ENCODE assay signal across 21 cellular contexts in genomic region chr14:30600907-30601578, GRCh38. TPM values are rescaled to one million over a fixed set of nuclear protein-coding genes. Genes with fewer than 3 reads are reported as not detected.
DNase-seq lines count a peak whose midpoint lies in the region; ATAC-seq, FAIRE-seq and TF ChIP-seq lines count a peak whose summit lies in the region.
"Had no signal": no experiment of that assay in that cellular context is flagged by ENCODE, and none has a peak within 500 bp of the region (broad histone marks: within the 10 kb centered on the region; RNA-seq: fewer than 3 reads in every experiment).

No MANE protein-coding gene starts in this region.

- no peak overlapping the region for H2BK15ac ChIP-seq in H1 (ENCODE audit: low read length)

- no peak overlapping the region for H3K23ac ChIP-seq in H1 (ENCODE audit: insufficient read length)

- no peak overlapping the region for H4K91ac ChIP-seq in H1 (replicated peaks; ENCODE audit: insufficient read length, low read length)

- in situ Hi-C loops in mammary epithelial cell (cut with MboI; ENCODE audit: low sequenced_read_pairs in 2 of 2) = no loop called here

- H2BK20ac ChIP-seq in H1 (ENCODE audit: low read length) = no peak overlapping the region

- no peaks in the 10 kb centered on the region for H3K4me1 Mint-ChIP-seq in MCF 10A (ENCODE audit: insufficient read depth, unreplicated experiment)
- H3K4me1 Mint-ChIP-seq in stimulated activated effector memory CD8-positive, alpha-beta T cell treated with anti-CD3 and anti-CD28 coated beads, Interleukin-12 subunit alpha, Interleukin-12 subunit beta, amount 100 ng/mL, for 72 hours = no peaks in the 10 kb centered on the region

- H3K27me3 ChIP-seq in mammary epithelial cell (ENCODE audit: insufficient read depth, low read length) (no peaks in the 10 kb centered on the region), H1 (replicated peaks in 1 of 4; ENCODE audit: control insufficient read depth in 3 of 4, extremely low read depth in 1 of 4, insufficient read depth in 3 of 4, low read length in 3 of 4) (no peaks in the 10 kb centered on the region), lower lobe of right lung (ENCODE audit: low read depth) (no peaks in the 10 kb centered on the region)

- H3K4me3 ChIP-seq in mammary epithelial cell (replicated peaks in 1 of 3; ENCODE audit: insufficient read depth in 1 of 3, low read depth in 2 of 3, low read length in 3 of 3) (no peak overlapping the region), H1 (ENCODE audit: extremely low read depth in 1 of 4, insufficient read depth in 2 of 4, low read depth in 3 of 4, low read length in 4 of 4) (no peak overlapping the region), lower lobe of right lung (no peak overlapping the region)

- no peak overlapping the region for H2AK5ac ChIP-seq in H1 (ENCODE audit: low read depth, low read length)

- no peaks in the 10 kb centered on the region for H3K27me3 Mint-ChIP-seq in MCF 10A (ENCODE audit: insufficient read depth, unreplicated experiment)
- H3K27me3 Mint-ChIP-seq: CD4-positive, CD25-positive, alpha-beta regulatory T cell had no signal

- CTCF ChIA-PET in MCF 10A (lab: Yijun Ruan, JAX) (interaction anchor here (0.6 to 1.3 kb wide), 2 partner anchors 10 to 16 kb away, joined by 5 read pairs; no protein-coding TSS in a partner anchor), mammary epithelial cell (lab: Charles Lee; ENCODE audit: low non-redundant PET) (no interaction called here), H1 (lab: Charles Lee; ENCODE audit: partially characterized antibody) (interaction anchor here (1.0 kb wide), 1 partner anchor 919 kb away, joined by 3 read pairs; no protein-coding TSS in a partner anchor)

- dilution Hi-C loops in mammary epithelial cell (cut with HindIII; ENCODE audit: low sequenced_read_pairs) = no loop called here

- DNase-seq in MCF 10A (ENCODE audit: unreplicated experiment) (no peak), mammary epithelial cell (no peak), H1 (ENCODE audit: low read depth in 1 of 2, low spot score in 2 of 2) (no peak), lower lobe of right lung (no peak), LoVo (ENCODE audit: low spot score) (no peak)
- no peak for DNase-seq in stimulated activated effector memory CD8-positive, alpha-beta T cell treated with anti-CD3 and anti-CD28 coated beads, Interleukin-12 subunit alpha, Interleukin-12 subunit beta, amount 100 ng/mL, for 72 hours (ENCODE audit: low spot score in 2 of 2)
- DNase-seq: ACHN; AML-193; CD4-positive, CD25-positive, alpha-beta regulatory T cell; DMS53; NCI-H1105; NCI-H1694 treated with DMSO at 0.1 percent for 48 hours; NCI-H226; NCI-H524 treated with DMSO at 0.1 percent for 48 hours; Right ventricle myocardium superior had no signal

- H3K9me3 ChIP-seq in mammary epithelial cell (replicated peaks; ENCODE audit: insufficient read depth, low read length) = no peaks in the 10 kb centered on the region
- H3K9me3 ChIP-seq in H1 (ENCODE audit: insufficient read depth in 2 of 2, low read depth in 1 of 2, low read length in 1 of 2) = no peaks in the 10 kb centered on the region
- no peaks in the 10 kb centered on the region for H3K9me3 ChIP-seq in lower lobe of right lung

- intact Hi-C loops in MCF 10A (cut with micrococcal nuclease) (no loop called here), mammary epithelial cell (cut with micrococcal nuclease) (no loop called here), lower lobe of right lung (cut with DNase I) (no loop called here)

- peak overlapping the region; percentile 20 for H3K27ac Mint-ChIP-seq in MCF 10A (ENCODE audit: low read depth, unreplicated experiment)
- peak overlapping the region; percentile 20 for H3K27ac Mint-ChIP-seq in stimulated activated effector memory CD8-positive, alpha-beta T cell treated with anti-CD3 and anti-CD28 coated beads, Interleukin-12 subunit alpha, Interleukin-12 subunit beta, amount 100 ng/mL, for 72 hours
- H3K27ac Mint-ChIP-seq: CD4-positive, CD25-positive, alpha-beta regulatory T cell had no signal

- 83% methylated on average over 3 of the region's 3 CpGs for WGBS in mammary epithelial cell (ENCODE audit: low coverage, missing lambda C conversion rate)
- 95% methylated on average over 3 of the region's 3 CpGs; no CpG with 5 or more reads in 1 of the 2 experiments for WGBS in H1 (ENCODE audit: extremely low coverage in 1 of 2, insufficient coverage in 1 of 2, insufficient read length in 1 of 2, insufficient replicate concordance in 2 of 2, low coverage in 1 of 2, low lambda C conversion rate in 2 of 2, missing lambda C conversion rate in 1 of 2), 2 experiments

- ATAC-seq in HG02885 (IDR thresholded peaks at IDR 0.05; ENCODE audit: poor library complexity, unreplicated experiment) = peak; percentile 51
- no peak for ATAC-seq in stimulated activated effector memory CD8-positive, alpha-beta T cell treated with anti-CD3 and anti-CD28 coated beads, Interleukin-12 subunit alpha, Interleukin-12 subunit beta, amount 100 ng/mL, for 72 hours
- no peak for ATAC-seq in lower lobe of right lung
- no peak for ATAC-seq in HG03378 (IDR thresholded peaks at IDR 0.05; ENCODE audit: unreplicated experiment)
- ATAC-seq: SK-N-SH treated with all-trans-retinoic acid at 6 μM for 48 hours had no signal

- TF ChIP-seq EP300 in H1 (IDR thresholded peaks at IDR 0.05; ENCODE audit: borderline replicate concordance in 1 of 2, low read depth in 2 of 2, low read length in 2 of 2) = no peak

- H3K23me2 ChIP-seq in H1 (ENCODE audit: low read depth, low read length) = no peaks in the 10 kb centered on the region

- H2BK120ac ChIP-seq in H1 (replicated peaks; ENCODE audit: low read depth, low read length) = no peak overlapping the region

- H3K79me2 ChIP-seq in mammary epithelial cell (ENCODE audit: insufficient read depth, low read length) (peaks cover 6% of the 10 kb centered on the region), H1 (ENCODE audit: control insufficient read depth in 1 of 2, insufficient read depth in 2 of 2, low read length in 2 of 2) (no peaks in the 10 kb centered on the region)

- no peak overlapping the region for H3K56ac ChIP-seq in H1 (replicated peaks; ENCODE audit: insufficient read length, low read depth, low read length)

- H3K9me3 Mint-ChIP-seq in MCF 10A (ENCODE audit: unreplicated experiment) = no peaks in the 10 kb centered on the region
- no peaks in the 10 kb centered on the region for H3K9me3 Mint-ChIP-seq in stimulated activated effector memory CD8-positive, alpha-beta T cell treated with anti-CD3 and anti-CD28 coated beads, Interleukin-12 subunit alpha, Interleukin-12 subunit beta, amount 100 ng/mL, for 72 hours
- H3K9me3 Mint-ChIP-seq: CD4-positive, CD25-positive, alpha-beta regulatory T cell had no signal

- H4K8ac ChIP-seq in H1 (ENCODE audit: extremely low read depth, insufficient read depth, low read length) = no peak overlapping the region

- no peak overlapping the region for H3K27ac ChIP-seq in mammary epithelial cell (ENCODE audit: insufficient read depth, low read depth, low read length)
- peak overlapping the region; percentile 19; the same call in 1 of the 2 replicates for H3K27ac ChIP-seq in H1 (ENCODE audit: low read depth, low read length)
- H3K27ac ChIP-seq in lower lobe of right lung = no peak overlapping the region
- H3K27ac ChIP-seq: HL-60 had no signal

- no peaks in the 10 kb centered on the region for H3K4me1 ChIP-seq in mammary epithelial cell (ENCODE audit: insufficient read depth, low read length)
- no peaks in the 10 kb centered on the region for H3K4me1 ChIP-seq in H1 (replicated peaks in 1 of 4; ENCODE audit: control insufficient read depth in 3 of 4, insufficient read depth in 4 of 4, low read length in 3 of 4)
- H3K4me1 ChIP-seq in lower lobe of right lung = no peaks in the 10 kb centered on the region

- no TSS peak for BruUV-seq in MCF 10A (replicated peaks; lab: Mats Ljungman, UMichigan)
- no TSS peak for BruUV-seq in mammary epithelial cell (replicated peaks; lab: Mats Ljungman, UMichigan)

- H3K36me3 Mint-ChIP-seq in MCF 10A (ENCODE audit: insufficient read depth, unreplicated experiment) = peaks cover 52% of the 10 kb centered on the region
- peaks cover 96% of the 10 kb centered on the region for H3K36me3 Mint-ChIP-seq in stimulated activated effector memory CD8-positive, alpha-beta T cell treated with anti-CD3 and anti-CD28 coated beads, Interleukin-12 subunit alpha, Interleukin-12 subunit beta, amount 100 ng/mL, for 72 hours

- no peak overlapping the region for H2BK5ac ChIP-seq in H1 (ENCODE audit: low read depth, low read length)

- no peak for TF ChIP-seq RAD21 in H1 (IDR thresholded peaks at IDR 0.05 in 1 of 2, conservative IDR thresholded peaks at IDR 0.05 in 1 of 2; ENCODE audit: low read depth in 2 of 2, low read length in 2 of 2)

- no peak for TF ChIP-seq CTCF in MCF 10A (IDR thresholded peaks at IDR 0.05; ENCODE audit: unreplicated experiment)
- no peak for TF ChIP-seq CTCF in mammary epithelial cell (conservative IDR thresholded peaks at IDR 0.05 in 1 of 2, IDR thresholded peaks at IDR 0.05 in 1 of 2; ENCODE audit: extremely low read depth in 1 of 2, insufficient read depth in 1 of 2, low read depth in 1 of 2, low read length in 2 of 2)
- no peak for TF ChIP-seq CTCF in H1 (IDR thresholded peaks at IDR 0.05; ENCODE audit: control extremely low read depth in 1 of 3, insufficient read depth in 1 of 3, low read depth in 1 of 3, low read length in 3 of 3)
- no peak for TF ChIP-seq CTCF in lower lobe of right lung (IDR thresholded peaks at IDR 0.05)

- no peak overlapping the region for H3K14ac ChIP-seq in H1 (ENCODE audit: insufficient read length)

- no peak for FAIRE-seq in H1 (lab: Jason Lieb, UNC)
- FAIRE-seq: H54, RCC 7860 had no signal

- H3K4ac ChIP-seq in H1 (replicated peaks; ENCODE audit: insufficient read length, low read depth, low read length) = no peak overlapping the region

- no peak for TF ChIP-seq POLR2A in H1 (IDR thresholded peaks at IDR 0.05; ENCODE audit: control extremely low read depth in 1 of 2, low read depth in 2 of 2, low read length in 2 of 2)

- no peak overlapping the region for H2BK12ac ChIP-seq in H1 (ENCODE audit: low read depth, low read length)

- H3K4me2 ChIP-seq in mammary epithelial cell (ENCODE audit: insufficient read depth, low read depth, low read length) (no peak overlapping the region), H1 (ENCODE audit: insufficient read depth in 1 of 2, low read depth in 2 of 2, low read length in 2 of 2) (no peak overlapping the region)

- H3K4me3 Mint-ChIP-seq in MCF 10A (ENCODE audit: unreplicated experiment) = no peak overlapping the region
- no peak overlapping the region for H3K4me3 Mint-ChIP-seq in stimulated activated effector memory CD8-positive, alpha-beta T cell treated with anti-CD3 and anti-CD28 coated beads, Interleukin-12 subunit alpha, Interleukin-12 subunit beta, amount 100 ng/mL, for 72 hours
- H3K4me3 Mint-ChIP-seq: CD4-positive, CD25-positive, alpha-beta regulatory T cell had no signal

- no peaks in the 10 kb centered on the region for H3K79me1 ChIP-seq in H1 (ENCODE audit: low read depth, low read length)

- H3K36me3 ChIP-seq in mammary epithelial cell (ENCODE audit: insufficient read depth, low read length) (peaks cover 33% of the 10 kb centered on the region), H1 (ENCODE audit: control insufficient read depth in 2 of 4, insufficient read depth in 4 of 4, low read length in 3 of 4) (peaks cover 9 to 86% (median 47%) of the 10 kb centered on the region in 4 experiments), lower lobe of right lung (peaks cover 79% of the 10 kb centered on the region)

- H3K18ac ChIP-seq in H1 (ENCODE audit: extremely low read depth, low read length) = no peak overlapping the region

- POLR2A ChIA-PET in MCF 10A (lab: Yijun Ruan, JAX) (interaction anchor here (2.1 kb wide), 1 partner anchor 8 kb away, joined by 8 read pairs; no protein-coding TSS in a partner anchor), H1 (lab: Charles Lee; ENCODE audit: partially characterized antibody) (no interaction called here)

- H4K5ac ChIP-seq in H1 (ENCODE audit: insufficient read length, low read depth, low read length) = no peak overlapping the region

- H3K9ac ChIP-seq in mammary epithelial cell (ENCODE audit: insufficient read depth, low read length) = no peak overlapping the region
- no peak overlapping the region for H3K9ac ChIP-seq in H1 (replicated peaks in 1 of 4; ENCODE audit: extremely low read depth in 1 of 4, low read depth in 3 of 4, low read length in 3 of 4)

- H2AFZ ChIP-seq in mammary epithelial cell (ENCODE audit: low read depth, low read length) (no peak overlapping the region), H1 (ENCODE audit: low read length) (no peak overlapping the region)

- no peaks in the 10 kb centered on the region for H4K20me1 ChIP-seq in mammary epithelial cell (ENCODE audit: insufficient read depth, low read length)
- peaks cover 0 to 6% of the 10 kb centered on the region in 2 experiments for H4K20me1 ChIP-seq in H1 (replicated peaks in 1 of 2; ENCODE audit: control insufficient read depth in 1 of 2, insufficient read depth in 2 of 2, low read length in 2 of 2)

RNA-seq across cellular contexts. Expression of gene SCFD1, which starts 21.1 kb away (rescaled TPM):
- total RNA-seq in MCF 10A (2022) (113 and 126 TPM in 2 replicates), mammary epithelial cell (10 to 100 TPM; 72.1 to 72.8 TPM), lower lobe of right lung (73.8 TPM)
- polyA plus RNA-seq in mammary epithelial cell (30.9 TPM), H1 (2011; rRNA removed) (19.6 and 32.8 TPM in 2 replicates)
- polyA minus RNA-seq in mammary epithelial cell = 55.6 TPM
- total RNA-seq in H1 (2021; fragmentation: NEBNext Ultra II Directional; extraction: Animal tissue kit (Norgen Biotek cat#: 25700)) = 64.5 and 65.6 TPM in 2 replicates
- polyA plus RNA-seq in H1 (2011; cell fraction: cytosol; rRNA removed) = 40.3 TPM
- polyA plus RNA-seq in H1 (2011; cell fraction: nucleus; rRNA removed) = 12.4 TPM
- 34.9 to 59.7 TPM (median 37.5 TPM) in 4 replicates for polyA plus RNA-seq in H1 (2012, experiment 1 of 2)
- polyA plus RNA-seq in H1 (2012, experiment 2 of 2) = 4.6 TPM
- polyA plus RNA-seq in H1 (2013, experiment 1 of 2) = 88.6 TPM
- polyA plus RNA-seq in H1 (2013, experiment 2 of 2) = 94.3 TPM
- polyA minus RNA-seq in H1 (2011; rRNA and poly(A)+ RNA removed) = 56.7 and 74.6 TPM in 2 replicates
- 41.0 TPM for polyA minus RNA-seq in H1 (2011; cell fraction: cytosol; rRNA and poly(A)+ RNA removed)
- polyA minus RNA-seq in H1 (2011; cell fraction: nucleus; rRNA and poly(A)+ RNA removed) = 152 TPM

RNA-seq across cellular contexts. Expression of gene G2E3, which starts 42.1 kb away (rescaled TPM):
- 34.1 and 34.7 TPM in 2 replicates for total RNA-seq in MCF 10A (2022)
- 10 to 100 TPM; 14.5 to 37.0 TPM for total RNA-seq in mammary epithelial cell
- polyA plus RNA-seq in mammary epithelial cell = 12.1 TPM
- polyA minus RNA-seq in mammary epithelial cell = 17.0 TPM
- 72.0 and 75.9 TPM in 2 replicates for total RNA-seq in H1 (2021; fragmentation: NEBNext Ultra II Directional; extraction: Animal tissue kit (Norgen Biotek cat#: 25700))
- 5.7 and 9.2 TPM in 2 replicates for polyA plus RNA-seq in H1 (2011; rRNA removed)
- polyA plus RNA-seq in H1 (2011; cell fraction: cytosol; rRNA removed) = 16.2 TPM
- polyA plus RNA-seq in H1 (2011; cell fraction: nucleus; rRNA removed) = 6.8 TPM
- 17.0 to 48.6 TPM (median 29.4 TPM) in 4 replicates for polyA plus RNA-seq in H1 (2012, experiment 1 of 2)
- polyA plus RNA-seq in H1 (2012, experiment 2 of 2) = 1.3 TPM
- 103 TPM for polyA plus RNA-seq in H1 (2013, experiment 1 of 2)
- polyA plus RNA-seq in H1 (2013, experiment 2 of 2) = 113 TPM
- 28.0 and 37.5 TPM in 2 replicates for polyA minus RNA-seq in H1 (2011; rRNA and poly(A)+ RNA removed)
- 35.2 TPM for polyA minus RNA-seq in H1 (2011; cell fraction: cytosol; rRNA and poly(A)+ RNA removed)
- 48.0 TPM for polyA minus RNA-seq in H1 (2011; cell fraction: nucleus; rRNA and poly(A)+ RNA removed)
- 14.3 TPM for total RNA-seq in lower lobe of right lung
